19 cellular contexts compared by ENCODE assay signal in genomic region chr3:32612551-32612950, GRCh38.
"Had no signal": no experiment of that assay in that cellular context is flagged by ENCODE, and none has a peak within 500 bp of the region (broad histone marks: within the 10 kb centered on the region; RNA-seq: fewer than 3 reads in every experiment).

No MANE protein-coding gene starts in this region.

- H3K36me3 Mint-ChIP-seq: activated naive CD8-positive, alpha-beta T cell treated with anti-CD3 and anti-CD28 coated beads for 36 hours; naive B cell had no signal

- H3K4me1 Mint-ChIP-seq: activated B cell treated with CpG ODN at 0.5 μM for 24 hours; activated CD4-positive, alpha-beta T cell treated with anti-CD3 and anti-CD28 coated beads for 36 hours; activated naive CD8-positive, alpha-beta T cell treated with anti-CD3 and anti-CD28 coated beads for 36 hours; naive B cell; neural crest cell had no signal

- H3K4me1 ChIP-seq: tibial nerve had no signal

- H3K9me3 ChIP-seq: tibial nerve had no signal

- H3K36me3 ChIP-seq: tibial nerve had no signal

- H3K9me3 Mint-ChIP-seq: activated B cell treated with CpG ODN at 0.5 μM for 24 hours; activated naive CD8-positive, alpha-beta T cell treated with anti-CD3 and anti-CD28 coated beads for 36 hours; activated T-cell treated with anti-CD3 and anti-CD28 coated beads, Interleukin-2, amount 50 U/mL, for 4 hours; activated T-helper 2 cell treated with anti-CD3 and anti-CD28 coated beads, Interferon-gamma antibody, Interleukin-2, Interleukin-4, amounts not matched to agents 10 μg/mL and 5 μg/mL and 100 μg/mL, durations not matched to agents 14 hours and 24 hours and 36 hours; naive B cell; neural crest cell; T-helper 1 cell treated with Interleukin-12 subunit alpha and Interleukin-12 subunit beta and Interleukin-4 antibody, amounts not matched to agents 30 μg/mL and 1 μg/mL, for 36 hours had no signal

- H3K27me3 ChIP-seq: tibial nerve had no signal

- H3K4me3 ChIP-seq: tibial nerve had no signal

- ATAC-seq: activated CD4-positive, alpha-beta T cell treated with anti-CD3 and anti-CD28 coated beads for 36 hours; activated T-cell treated with anti-CD3 and anti-CD28 coated beads, Interleukin-2, amount 50 U/mL, for 4 hours had no signal

- DNase-seq: activated B cell treated with CpG ODN at 0.5 μM for 24 hours; activated CD4-positive, alpha-beta T cell treated with anti-CD3 and anti-CD28 coated beads for 36 hours; activated CD4-positive, alpha-beta T cell treated with anti-CD3 and anti-CD28 coated beads, Interleukin-2, amount 50 U/mL, for 48 hours; activated CD8-positive, alpha-beta memory T cell treated with anti-CD3 and anti-CD28 coated beads, Interleukin-2, amount 50 U/mL, for 48 hours; activated naive CD4-positive, alpha-beta T cell; activated naive CD8-positive, alpha-beta T cell treated with anti-CD3 and anti-CD28 coated beads for 36 hours; activated T-cell treated with anti-CD3 and anti-CD28 coated beads, Interleukin-2, amount 50 U/mL, for 4 hours; effector CD4-positive, alpha-beta T cell; foreskin melanocyte; hypothalamus; mesenchymal stem cell; naive B cell; stimulated activated CD4-positive, alpha-beta T cell treated with anti-CD3 and anti-CD28 coated beads, Interleukin-4, amount 100 ng/mL, for 24 hours; stimulated activated naive CD4-positive, alpha-beta T cell treated with Interleukin-2 at 50 U/mL for 16 hours had no signal

- H3K27ac Mint-ChIP-seq: activated B cell treated with CpG ODN at 0.5 μM for 24 hours; activated CD4-positive, alpha-beta T cell treated with anti-CD3 and anti-CD28 coated beads for 36 hours; activated naive CD8-positive, alpha-beta T cell treated with anti-CD3 and anti-CD28 coated beads for 36 hours; activated T-helper 2 cell treated with anti-CD3 and anti-CD28 coated beads, Interferon-gamma antibody, Interleukin-2, Interleukin-4, amounts not matched to agents 10 μg/mL and 5 μg/mL and 100 μg/mL, durations not matched to agents 14 hours and 24 hours and 36 hours; progenitor cell of endocrine pancreas; T-helper 1 cell treated with Interleukin-12 subunit alpha and Interleukin-12 subunit beta and Interleukin-4 antibody, amounts not matched to agents 30 μg/mL and 1 μg/mL, for 36 hours had no signal

- H3K4me3 Mint-ChIP-seq: activated B cell treated with CpG ODN at 0.5 μM for 24 hours; activated CD4-positive, alpha-beta T cell treated with anti-CD3 and anti-CD28 coated beads for 36 hours; activated naive CD8-positive, alpha-beta T cell treated with anti-CD3 and anti-CD28 coated beads for 36 hours; activated T-cell treated with anti-CD3 and anti-CD28 coated beads, Interleukin-2, amount 50 U/mL, for 4 hours; naive B cell; neural crest cell; T-helper 1 cell treated with Interleukin-12 subunit alpha and Interleukin-12 subunit beta and Interleukin-4 antibody, amounts not matched to agents 30 μg/mL and 1 μg/mL, for 36 hours had no signal

- H3K27ac ChIP-seq: tibial nerve had no signal
